13 cellular contexts compared by ENCODE assay signal in genomic region chr9:70954126-70954525, GRCh38.
A peak's percentile ranks its signal among the peaks of the same experiment; 100 is the strongest.
DNase-seq lines count a peak whose midpoint lies in the region; ATAC-seq, FAIRE-seq and TF ChIP-seq lines count a peak whose summit lies in the region.
"Had no signal": no experiment of that assay in that cellular context is flagged by ENCODE, and none has a peak within 500 bp of the region (broad histone marks: within the 10 kb centered on the region; RNA-seq: fewer than 3 reads in every experiment).

No MANE protein-coding gene starts in this region.

- no peak for TF ChIP-seq EP300 in transverse colon (IDR thresholded peaks at IDR 0.05; ENCODE audit: low read depth)

- TF ChIP-seq POLR2A in transverse colon (IDR thresholded peaks at IDR 0.05) = no peak

- no peak for FAIRE-seq in bronchial epithelial cell (lab: Jason Lieb, UNC)
- FAIRE-seq: GM12891 had no signal

- intact Hi-C loops in transverse colon (cut with DNase I; ENCODE audit: low total_unique reads) = no loop called here

- in situ Hi-C loops in transverse colon (cut with MboI; ENCODE audit: low pct_ligation_motif_present in 1 of 4, low pct_unique_long_range_greater_than_20kb in 1 of 4, low sequenced_read_pairs in 3 of 4) = loop anchor here in 1 of 4 donors (25.0 kb wide), 2 partner anchors 92 to 292 kb away; no protein-coding TSS in a partner anchor

- H3K27me3 ChIP-seq in HUES48 (ENCODE audit: control insufficient read depth, insufficient read depth, low read length) (no peaks in the 10 kb centered on the region), bronchial epithelial cell (ENCODE audit: control insufficient read depth, insufficient read depth, low read length) (no peaks in the 10 kb centered on the region), transverse colon (no peaks in the 10 kb centered on the region)
- H3K27me3 ChIP-seq: esophagus muscularis mucosa had no signal

- no peak for ATAC-seq in stimulated activated naive CD8-positive, alpha-beta T cell treated with anti-CD3 and anti-CD28 coated beads, Interleukin-15, Interleukin-2, amounts not matched to agents 100 U/mL and 50 U/mL, for 24 hours
- no peak for ATAC-seq in HG03342 (IDR thresholded peaks at IDR 0.05; ENCODE audit: unreplicated experiment)
- ATAC-seq: naive thymus-derived CD8-positive, alpha-beta T cell had no signal

- WGBS in transverse colon (ENCODE audit: low coverage in 1 of 2), 2 donors = 65% methylated on average over 1 of the region's 1 CpG; no CpG with 5 or more reads in 1 of the 2 donors

- H3K27ac ChIP-seq in HUES48 (ENCODE audit: low read depth, low read length) = peak overlapping the region; percentile 57
- no peak overlapping the region for H3K27ac ChIP-seq in transverse colon
- H3K27ac ChIP-seq: esophagus muscularis mucosa had no signal

- no peak overlapping the region for H3K9ac ChIP-seq in HUES48 (ENCODE audit: low read depth, low read length)

- no peaks in the 10 kb centered on the region for H3K36me3 ChIP-seq in HUES48 (ENCODE audit: control insufficient read depth, insufficient read depth, low read length)
- H3K36me3 ChIP-seq in bronchial epithelial cell (ENCODE audit: control insufficient read depth, insufficient read depth, low read length) = no peaks in the 10 kb centered on the region
- no peaks in the 10 kb centered on the region for H3K36me3 ChIP-seq in transverse colon
- H3K36me3 ChIP-seq: esophagus muscularis mucosa had no signal

- H3K4me3 ChIP-seq in HUES48 (ENCODE audit: low read depth, low read length) (no peak overlapping the region), bronchial epithelial cell (ENCODE audit: low read depth, low read length) (no peak overlapping the region), transverse colon (no peak overlapping the region)
- H3K4me3 ChIP-seq: esophagus muscularis mucosa had no signal

- DNase-seq in AG08395 (ENCODE audit: low spot score) = peak; percentile 91
- peak; percentile 74 for DNase-seq in bronchial epithelial cell (ENCODE audit: low read depth)
- peak; percentile 94 for DNase-seq in kidney tubule cell (ENCODE audit: low spot score)
- no peak for DNase-seq in transverse colon
- no peak for DNase-seq in stimulated activated naive CD8-positive, alpha-beta T cell treated with anti-CD3 and anti-CD28 coated beads, Interleukin-15, Interleukin-2, amounts not matched to agents 100 U/mL and 50 U/mL, for 24 hours
- DNase-seq in activated CD4-positive, alpha-beta T cell treated with anti-CD3 and anti-CD28 coated beads for 4 hours = no peak
- DNase-seq: activated gamma-delta T cell treated with Interleukin-2 at 50 U/mL for 16 hours; naive thymus-derived CD8-positive, alpha-beta T cell; stimulated activated CD4-positive, alpha-beta T cell treated with anti-CD3 and anti-CD28 coated beads, Interleukin-4, amount 100 ng/mL, for 4 hours had no signal

- peaks cover 9% of the 10 kb centered on the region; the same call in 1 of the 2 replicates for H3K4me1 ChIP-seq in HUES48 (ENCODE audit: control insufficient read depth, insufficient read depth, low read length)
- no peaks in the 10 kb centered on the region for H3K4me1 ChIP-seq in transverse colon
- H3K4me1 ChIP-seq: esophagus muscularis mucosa had no signal

- no peak for TF ChIP-seq CTCF in bronchial epithelial cell (IDR thresholded peaks at IDR 0.05; ENCODE audit: insufficient read depth, low read length, severe bottlenecking)
- TF ChIP-seq CTCF in transverse colon (IDR thresholded peaks at IDR 0.05) = no peak

- H3K9me3 ChIP-seq in HUES48 (ENCODE audit: control insufficient read depth, insufficient read depth, low read length) = no peaks in the 10 kb centered on the region
- H3K9me3 ChIP-seq in transverse colon = no peaks in the 10 kb centered on the region
- H3K9me3 ChIP-seq: esophagus muscularis mucosa had no signal

Comparison
In these comparisons a context has a peak if more than half of its experiments do, and no peak if none do; other contexts are left out.
1. DNase-seq: peak in AG08395 (single experiment), bronchial epithelial cell (single experiment) and kidney tubule cell (single experiment); none in transverse colon (single experiment), stimulated activated naive CD8-positive, alpha-beta T cell treated with anti-CD3 and anti-CD28 coated beads, Interleukin-15, Interleukin-2, amounts not matched to agents 100 U/mL and 50 U/mL, for 24 hours (single experiment) and activated CD4-positive, alpha-beta T cell treated with anti-CD3 and anti-CD28 coated beads for 4 hours (0 of 2).